8 cellular contexts compared by ENCODE assay signal in genomic region chrX:55488559-55489314, GRCh38. TPM values are rescaled to one million over a fixed set of nuclear protein-coding genes. Genes with fewer than 3 reads are reported as not detected.
DNase-seq lines count a peak whose midpoint lies in the region; ATAC-seq and TF ChIP-seq lines count a peak whose summit lies in the region.

No MANE protein-coding gene starts in this region.

- H3K27me3 Mint-ChIP-seq in activated naive CD8-positive, alpha-beta T cell = no peaks in the 10 kb centered on the region

- no peaks in the 10 kb centered on the region for H3K9me3 ChIP-seq in prostate gland

- peaks cover 12% of the 10 kb centered on the region for H3K4me1 Mint-ChIP-seq in activated naive CD8-positive, alpha-beta T cell (ENCODE audit: low read depth)

- WGBS in prostate gland = 1% methylated on average over 45 of the region's 56 CpGs

- DNase-seq in CD1c-positive myeloid dendritic cell (ENCODE audit: extremely low spot score) = peak; percentile 54
- peak; percentile 3 for DNase-seq in HS-27A (ENCODE audit: low read depth)
- peak; percentile 56 for DNase-seq in SK-MEL-5 (ENCODE audit: low read depth, low spot score)
- DNase-seq in cardiac septum (ENCODE audit: low spot score) = peak; percentile 81
- DNase-seq in prostate gland (ENCODE audit: low spot score) = peak; percentile 58
- no peak for DNase-seq in HK-2 (ENCODE audit: unreplicated experiment)

- no peaks in the 10 kb centered on the region for H3K27me3 ChIP-seq in prostate gland (replicated peaks; ENCODE audit: insufficient read depth)

- H3K4me3 ChIP-seq in prostate gland = peak overlapping the region; percentile 53 to 55

- intact Hi-C loops in cardiac septum (cut with DNase I) (no loop called here), prostate gland (cut with DNase I) (no loop called here)

- in situ Hi-C loops in SK-MEL-5 (cut with HindIII; ENCODE audit: low pct_unique_long_range_greater_than_20kb, low sequenced_read_pairs) = no loop called here

- no peaks in the 10 kb centered on the region for H3K36me3 Mint-ChIP-seq in activated naive CD8-positive, alpha-beta T cell

- H3K36me3 ChIP-seq in prostate gland = no peaks in the 10 kb centered on the region

- no peaks in the 10 kb centered on the region for H3K9me3 Mint-ChIP-seq in activated naive CD8-positive, alpha-beta T cell (ENCODE audit: low read depth)

- peak overlapping the region; percentile 94 for H3K4me3 Mint-ChIP-seq in activated naive CD8-positive, alpha-beta T cell

- H3K27ac Mint-ChIP-seq in activated naive CD8-positive, alpha-beta T cell = peak overlapping the region; percentile 92

- no peak for TF ChIP-seq CTCF in prostate gland (IDR thresholded peaks at IDR 0.05)

- peak overlapping the region; percentile 89 to 94 for H3K27ac ChIP-seq in prostate gland

- H3K4me1 ChIP-seq in prostate gland (replicated peaks) = no peaks in the 10 kb centered on the region

- ATAC-seq in GM19438 (IDR thresholded peaks at IDR 0.05; ENCODE audit: low read depth, unreplicated experiment) = peak; percentile 62

- peak; percentile 35 for TF ChIP-seq POLR2A in prostate gland (IDR thresholded peaks at IDR 0.05)

RNA-seq across cellular contexts. Expression of gene USP51, which starts 0.9 kb away (rescaled TPM):
- 7.2 and 8.0 TPM in 2 replicates for total RNA-seq in SK-MEL-5 (2014; rRNA removed; shearing (Covaris generic))
- polyA plus RNA-seq in SK-MEL-5 (2015; cell fraction: cytosol; rRNA removed) = 2.2 and 2.5 TPM in 2 replicates
- 4.1 and 6.2 TPM in 2 replicates for polyA plus RNA-seq in SK-MEL-5 (2015; cell fraction: nucleus; rRNA removed)
- total RNA-seq in cardiac septum = 2.1 TPM
- total RNA-seq in prostate gland = 1 to 10 TPM; 1.0 to 8.5 TPM

RNA-seq across cellular contexts. Expression of gene MAGEH1, which starts 36.8 kb away (rescaled TPM):
- total RNA-seq in SK-MEL-5 (2014; rRNA removed; shearing (Covaris generic)) = 25.2 and 31.2 TPM in 2 replicates
- polyA plus RNA-seq in SK-MEL-5 (2015; cell fraction: cytosol; rRNA removed) = 24.0 and 24.7 TPM in 2 replicates
- polyA plus RNA-seq in SK-MEL-5 (2015; cell fraction: nucleus; rRNA removed) = 4.7 and 14.5 TPM in 2 replicates
- total RNA-seq in cardiac septum (11.7 TPM), prostate gland (10 to 100 TPM; 38.3 to 97.9 TPM)
